ENCODE assay signal across 14 cellular contexts in the genomic region with DNA sequence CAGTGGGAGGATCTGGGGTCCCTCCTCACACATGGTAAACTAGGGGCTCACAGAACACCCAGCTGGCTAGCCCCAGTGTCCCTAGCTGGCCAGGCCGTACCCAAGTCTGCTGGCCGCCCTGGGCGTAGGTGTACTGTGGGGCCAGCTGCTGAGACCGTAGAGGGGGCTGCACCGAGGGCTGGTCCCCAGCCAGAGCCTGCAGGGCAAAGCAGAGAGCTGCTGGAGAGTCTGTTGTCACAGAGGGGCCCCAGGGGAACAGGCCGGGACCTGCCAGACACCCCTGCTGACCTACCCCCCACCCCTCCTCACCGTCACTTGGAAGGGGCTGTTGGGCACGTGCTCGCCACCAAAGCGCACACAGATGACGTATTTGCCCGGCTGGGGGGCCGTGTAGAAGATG.
"Had no signal": no experiment of that assay in that cellular context is flagged by ENCODE, and none has a peak within 500 bp of the region (broad histone marks: within the 10 kb centered on the region; RNA-seq: fewer than 3 reads in every experiment).

No MANE protein-coding gene starts in this region.

- H3K27me3 Mint-ChIP-seq: activated T-helper 17 cell treated with anti-CD3 and anti-CD28 coated beads, Interleukin-2, amount 50 U/mL, for 72 hours; stimulated activated naive CD8-positive, alpha-beta T cell treated with anti-CD3 and anti-CD28 coated beads, Interleukin-15, Interleukin-2, amounts not matched to agents 100 ng/mL and 50 ng/mL, for 24 hours; T-cell had no signal

- H3K4me3 Mint-ChIP-seq: activated naive CD4-positive, alpha-beta T cell treated with anti-CD3 and anti-CD28 coated beads for 36 hours; stimulated activated naive CD8-positive, alpha-beta T cell treated with anti-CD3 and anti-CD28 coated beads, Interleukin-15, Interleukin-2, amounts not matched to agents 100 ng/mL and 50 ng/mL, for 24 hours had no signal

- H3K27me3 ChIP-seq: testis, vagina had no signal

- H3K4me1 Mint-ChIP-seq: activated T-helper 17 cell treated with anti-CD3 and anti-CD28 coated beads, Interleukin-2, amount 50 U/mL, for 72 hours had no signal

- H3K27ac Mint-ChIP-seq: activated naive CD4-positive, alpha-beta T cell treated with anti-CD3 and anti-CD28 coated beads for 36 hours; activated T-helper 17 cell treated with anti-CD3 and anti-CD28 coated beads, Interleukin-2, amount 50 U/mL, for 72 hours; stimulated activated naive CD8-positive, alpha-beta T cell treated with anti-CD3 and anti-CD28 coated beads, Interleukin-15, Interleukin-2, amounts not matched to agents 100 ng/mL and 50 ng/mL, for 24 hours had no signal

- DNase-seq: activated CD4-positive, alpha-beta T cell treated with anti-CD3 and anti-CD28 coated beads for 4 hours; activated CD8-positive, alpha-beta memory T cell treated with anti-CD3 and anti-CD28 coated beads for 24 hours; activated naive CD4-positive, alpha-beta T cell treated with anti-CD3 and anti-CD28 coated beads for 36 hours; caudate nucleus; cortex of kidney; effector memory CD4-positive, alpha-beta T cell; mesenchymal stem cell; psoas muscle; stimulated activated CD4-positive, alpha-beta T cell treated with anti-CD3 and anti-CD28 coated beads, Interleukin-4, amount 100 ng/mL, for 24 hours; T-cell; testis had no signal

- H3K4me1 ChIP-seq: psoas muscle, testis had no signal

- H3K4me3 ChIP-seq: psoas muscle, testis, vagina had no signal

- H3K27ac ChIP-seq: psoas muscle, testis, vagina had no signal

- ATAC-seq: activated T-helper 17 cell treated with anti-CD3 and anti-CD28 coated beads, Interleukin-2, amount 50 U/mL, for 72 hours; psoas muscle; T-cell had no signal

- H3K9me3 ChIP-seq: psoas muscle, testis, vagina had no signal
